1 cellular context compared by ENCODE assay signal in genomic region chr11:27187848-27188621, GRCh38.
TF ChIP-seq lines count a peak whose summit lies in the region.

No MANE protein-coding gene starts in this region.

TF ChIP-seq in HepG2, 621 proteins besides CTCF, POLR2A, EP300 and RAD21 (continued from another document):
- TF ChIP-seq AHDC1 (CRISPR knock-in tag; IDR thresholded peaks at IDR 0.05; ENCODE audit: borderline replicate concordance) (no peak), NR2C2 (CRISPR knock-in tag; IDR thresholded peaks at IDR 0.05; ENCODE audit: borderline replicate concordance) (no peak), ARID3A (IDR thresholded peaks at IDR 0.05; ENCODE audit: low read depth, low read length) (no peak), ZHX1 (CRISPR knock-in tag; IDR thresholded peaks at IDR 0.05; ENCODE audit: low read depth) (no peak), ZNF761 (CRISPR knock-in tag; conservative IDR thresholded peaks at IDR 0.05) (no peak)
TF ChIP-seq in HepG2: peak in this region for 3.
